ENCODE assay signal across 28 cellular contexts in the genomic region with DNA sequence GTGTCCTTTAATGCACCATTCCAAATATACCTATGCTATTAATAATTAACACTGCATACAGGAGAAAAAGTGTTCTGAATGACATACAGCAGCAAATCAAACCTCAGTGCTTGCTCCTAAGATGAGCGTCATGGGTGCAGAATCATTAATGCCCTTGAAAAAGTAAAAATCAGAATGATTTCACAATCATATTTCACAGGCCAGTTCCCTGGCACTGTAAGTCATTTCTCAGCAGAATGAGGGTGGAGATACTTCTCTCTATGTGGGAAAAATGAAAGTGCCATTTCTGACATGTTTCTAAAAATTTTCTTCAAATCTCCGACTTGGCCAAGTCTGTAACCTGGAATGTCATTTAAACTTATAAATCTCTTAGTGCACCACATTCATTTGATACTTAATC.
DNase-seq lines count a peak whose midpoint lies in the region; ATAC-seq and TF ChIP-seq lines count a peak whose summit lies in the region.
"Had no signal": no experiment of that assay in that cellular context is flagged by ENCODE, and none has a peak within 500 bp of the region (broad histone marks: within the 10 kb centered on the region; RNA-seq: fewer than 3 reads in every experiment).

No MANE protein-coding gene starts in this region.

- intact Hi-C loops in IMR-90 (cut with micrococcal nuclease): no loop called here

- no peak overlapping the region for H2BK5ac ChIP-seq in IMR-90 (ENCODE audit: low read depth, low read length, poor library complexity, severe bottlenecking)

- no peak overlapping the region for H3K4me3 ChIP-seq in IMR-90 (ENCODE audit: insufficient read depth, low read depth, low read length)
- H3K4me3 ChIP-seq in skeletal muscle satellite cell (ENCODE audit: low read length): no peak overlapping the region
- H3K4me3 ChIP-seq: BLaER1, neural progenitor cell, prostate gland, right lobe of liver, stomach, tibial artery had no signal

- peaks cover 5% of the 10 kb centered on the region for H3K9me3 Mint-ChIP-seq in chondrocyte (ENCODE audit: low read depth)
- H3K9me3 Mint-ChIP-seq: activated T-helper 2 cell treated with anti-CD3 and anti-CD28 coated beads, Interferon-gamma antibody, Interleukin-2, Interleukin-4, amounts not matched to agents 10 μg/mL and 5 μg/mL and 100 μg/mL, durations not matched to agents 14 hours and 24 hours and 36 hours had no signal

- H3K9me1 ChIP-seq in IMR-90 (ENCODE audit: insufficient read depth, low read length): no peaks in the 10 kb centered on the region

- H3K36me3 Mint-ChIP-seq in chondrocyte (ENCODE audit: low read depth): no peaks in the 10 kb centered on the region
- H3K36me3 Mint-ChIP-seq: memory B cell had no signal

- no peaks in the 10 kb centered on the region for H3K27me3 Mint-ChIP-seq in chondrocyte (ENCODE audit: low read depth)
- H3K27me3 Mint-ChIP-seq: activated CD4-positive, alpha-beta T cell treated with anti-CD3 and anti-CD28 coated beads for 36 hours; memory B cell had no signal

- H2AK9ac ChIP-seq in IMR-90 (replicated peaks; ENCODE audit: low read depth, low read length, poor library complexity): no peak overlapping the region

- TF ChIP-seq POLR2A in IMR-90 (IDR thresholded peaks at IDR 0.05; ENCODE audit: low read depth, low read length): no peak

- peak overlapping the region; percentile 60 for H3K27ac Mint-ChIP-seq in chondrocyte (ENCODE audit: unreplicated experiment)
- H3K27ac Mint-ChIP-seq: activated CD4-positive, alpha-beta T cell treated with anti-CD3 and anti-CD28 coated beads for 36 hours; activated T-helper 2 cell treated with anti-CD3 and anti-CD28 coated beads, Interferon-gamma antibody, Interleukin-2, Interleukin-4, amounts not matched to agents 10 μg/mL and 5 μg/mL and 100 μg/mL, durations not matched to agents 14 hours and 24 hours and 36 hours; memory B cell; neural progenitor cell had no signal

- H3K79me1 ChIP-seq in IMR-90 (ENCODE audit: low read depth in 1 of 2, low read length in 2 of 2): no peaks in the 10 kb centered on the region

- no peak overlapping the region for H4K91ac ChIP-seq in IMR-90 (ENCODE audit: insufficient read depth, low read depth, low read length)

- CTCF ChIA-PET in IMR-90 (lab: Yijun Ruan, JAX): no interaction called here

- no peak overlapping the region for H2AK5ac ChIP-seq in IMR-90 (ENCODE audit: low read depth, low read length)

- dilution Hi-C loops in IMR-90 (cut with HindIII; ENCODE audit: low sequenced_read_pairs, unreplicated experiment): no loop called here

- no peak overlapping the region for H3K4me3 Mint-ChIP-seq in chondrocyte (ENCODE audit: unreplicated experiment)
- H3K4me3 Mint-ChIP-seq: activated CD4-positive, alpha-beta T cell treated with anti-CD3 and anti-CD28 coated beads for 36 hours; memory B cell; neural progenitor cell had no signal

- in situ Hi-C loops in IMR-90 (cut with MboI; ENCODE audit: low sequenced_read_pairs): no loop called here

- H3K27me3 ChIP-seq in IMR-90 (ENCODE audit: control insufficient read depth, insufficient read depth, low read length): no peaks in the 10 kb centered on the region
- no peaks in the 10 kb centered on the region for H3K27me3 ChIP-seq in skeletal muscle satellite cell (ENCODE audit: control insufficient read depth, insufficient read depth, low read length)
- H3K27me3 ChIP-seq: BLaER1, neural progenitor cell, right lobe of liver, stomach, tibial artery had no signal

- TF ChIP-seq CTCF in IMR-90 (conservative IDR thresholded peaks at IDR 0.05; ENCODE audit: low read depth, low read length): no peak
- no peak for TF ChIP-seq CTCF in chondrocyte (IDR thresholded peaks at IDR 0.05)

- DNase-seq in IMR-90: no peak
- DNase-seq in chondrocyte (ENCODE audit: low spot score): no peak
- DNase-seq in glomerular visceral epithelial cell (ENCODE audit: extremely low spot score): peak; percentile 4
- no peak for DNase-seq in stimulated activated CD4-positive, alpha-beta T cell treated with anti-CD3 and anti-CD28 coated beads, Interleukin-4, amount 100 ng/mL, for 24 hours
- DNase-seq: activated CD4-positive, alpha-beta T cell treated with anti-CD3 and anti-CD28 coated beads for 36 hours; activated CD8-positive, alpha-beta memory T cell treated with anti-CD3 and anti-CD28 coated beads for 24 hours; activated naive CD4-positive, alpha-beta T cell treated with anti-CD3 and anti-CD28 coated beads, Interleukin-2, amount 50 U/mL, for 16 hours; activated T-cell treated with anti-CD3 and anti-CD28 coated beads for 4 hours; amygdala; COR-L47; effector CD4-positive, alpha-beta T cell; NCI-H146; NCI-H345; right lobe of liver; SIG-M5; stimulated activated CD4-positive, alpha-beta T cell treated with anti-CD3 and anti-CD28 coated beads, Interleukin-12 subunit alpha, Interleukin-12 subunit beta, amount 100 ng/mL, for 4 hours; stimulated activated CD4-positive, alpha-beta T cell treated with anti-CD3 and anti-CD28 coated beads, Interleukin-2, amount 100 ng/mL, for 48 hours; stomach; SW 1271; tibial artery had no signal

- no peak overlapping the region for H2AFZ ChIP-seq in IMR-90 (replicated peaks; ENCODE audit: low read length, poor library complexity)
- H2AFZ ChIP-seq: neural progenitor cell had no signal

- H2BK120ac ChIP-seq in IMR-90 (ENCODE audit: low read depth, low read length): no peak overlapping the region

- no peak for TF ChIP-seq RAD21 in IMR-90 (IDR thresholded peaks at IDR 0.05; ENCODE audit: low read length)

- H2BK15ac ChIP-seq in IMR-90 (ENCODE audit: low read depth, low read length): no peak overlapping the region

- H3K14ac ChIP-seq in IMR-90 (replicated peaks; ENCODE audit: low read depth, low read length): no peak overlapping the region

- no peaks in the 10 kb centered on the region for H3K36me3 ChIP-seq in IMR-90 (ENCODE audit: control insufficient read depth, insufficient read depth, low read length)
- no peaks in the 10 kb centered on the region for H3K36me3 ChIP-seq in skeletal muscle satellite cell (ENCODE audit: insufficient read depth, low read length)
- H3K36me3 ChIP-seq: BLaER1, neural progenitor cell, prostate gland, right lobe of liver, stomach, tibial artery had no signal

- H3K4me1 ChIP-seq in IMR-90 (ENCODE audit: control insufficient read depth, insufficient read depth, low read length) (no peaks in the 10 kb centered on the region), skeletal muscle satellite cell (ENCODE audit: control insufficient read depth, insufficient read depth, low read length) (peaks cover 19% of the 10 kb centered on the region)
- H3K4me1 ChIP-seq: BLaER1, prostate gland, right lobe of liver, stomach had no signal

- no TSS peak for BruUV-seq in IMR-90 (replicated peaks; lab: Mats Ljungman, UMichigan)

- no peak overlapping the region for H3K23ac ChIP-seq in IMR-90 (ENCODE audit: low read depth, low read length)

- no peak overlapping the region for H4K5ac ChIP-seq in IMR-90 (ENCODE audit: low read depth, low read length)

- no peak overlapping the region for H3K56ac ChIP-seq in IMR-90 (ENCODE audit: extremely low read depth, insufficient read depth, low read length)

- no peak overlapping the region for H2BK20ac ChIP-seq in IMR-90 (ENCODE audit: low read depth, low read length)

- WGBS in IMR-90 (ENCODE audit: extremely low coverage in 2 of 2, insufficient read length in 1 of 2), 2 experiments: no CpG with 5 or more reads among the region's 2 CpGs

- H3K18ac ChIP-seq in IMR-90 (ENCODE audit: low read depth, low read length): no peak overlapping the region

- no peak overlapping the region for H3K4me2 ChIP-seq in IMR-90 (ENCODE audit: low read depth, low read length)
- H3K4me2 ChIP-seq in skeletal muscle satellite cell (ENCODE audit: low read length): peak overlapping the region; percentile 37
- H3K4me2 ChIP-seq: BLaER1, neural progenitor cell had no signal

- H4K8ac ChIP-seq in IMR-90 (ENCODE audit: low read depth in 2 of 2, low read length in 2 of 2): no peak overlapping the region

- POLR2A ChIA-PET in IMR-90 (lab: Charles Lee; ENCODE audit: unreplicated experiment): no interaction called here

- H3K4ac ChIP-seq in IMR-90 (ENCODE audit: low read depth, low read length): no peak overlapping the region

- H4K20me1 ChIP-seq in IMR-90 (ENCODE audit: insufficient read depth, low read length): no peaks in the 10 kb centered on the region
- H4K20me1 ChIP-seq: BLaER1 had no signal

- H3K4me1 Mint-ChIP-seq in chondrocyte (ENCODE audit: low read depth): peaks cover 31% of the 10 kb centered on the region
- H3K4me1 Mint-ChIP-seq: activated CD4-positive, alpha-beta T cell treated with anti-CD3 and anti-CD28 coated beads for 36 hours; memory B cell had no signal

- H3K9ac ChIP-seq in IMR-90 (ENCODE audit: low read depth, low read length) (no peak overlapping the region), skeletal muscle satellite cell (ENCODE audit: low read depth, low read length) (no peak overlapping the region)
- H3K9ac ChIP-seq: BLaER1, neural progenitor cell had no signal

- H3K9me3 ChIP-seq in IMR-90 (ENCODE audit: control insufficient read depth, insufficient read depth, low read length) (no peaks in the 10 kb centered on the region), skeletal muscle satellite cell (replicated peaks; ENCODE audit: low read length) (no peaks in the 10 kb centered on the region)
- H3K9me3 ChIP-seq: BLaER1, prostate gland, right lobe of liver, stomach, tibial artery had no signal

- ATAC-seq in IMR-90 (ENCODE audit: low read depth): no peak
- ATAC-seq in GM18870 (IDR thresholded peaks at IDR 0.05; ENCODE audit: unreplicated experiment): no peak
- ATAC-seq in GM21390 (IDR thresholded peaks at IDR 0.05; ENCODE audit: unreplicated experiment): no peak
- ATAC-seq: activated CD4-positive, alpha-beta T cell treated with anti-CD3 and anti-CD28 coated beads for 36 hours; right lobe of liver had no signal

- H3K27ac ChIP-seq in IMR-90 (ENCODE audit: insufficient read depth, low read length): no peak overlapping the region
- H3K27ac ChIP-seq: BLaER1, neural progenitor cell, prostate gland, right lobe of liver, stomach, tibial artery had no signal

TF ChIP-seq in IMR-90, 13 proteins besides CTCF, POLR2A, EP300 and RAD21:
- TF ChIP-seq FOS (IDR thresholded peaks at IDR 0.05; ENCODE audit: low read depth, low read length) (no peak), CEBPB (IDR thresholded peaks at IDR 0.05; ENCODE audit: low read depth, low read length) (0 out of 2 replicates have a peak, but pooled peaks have one; percentile 20)
